ENCODE assay signal across 20 cellular contexts in the genomic region with DNA sequence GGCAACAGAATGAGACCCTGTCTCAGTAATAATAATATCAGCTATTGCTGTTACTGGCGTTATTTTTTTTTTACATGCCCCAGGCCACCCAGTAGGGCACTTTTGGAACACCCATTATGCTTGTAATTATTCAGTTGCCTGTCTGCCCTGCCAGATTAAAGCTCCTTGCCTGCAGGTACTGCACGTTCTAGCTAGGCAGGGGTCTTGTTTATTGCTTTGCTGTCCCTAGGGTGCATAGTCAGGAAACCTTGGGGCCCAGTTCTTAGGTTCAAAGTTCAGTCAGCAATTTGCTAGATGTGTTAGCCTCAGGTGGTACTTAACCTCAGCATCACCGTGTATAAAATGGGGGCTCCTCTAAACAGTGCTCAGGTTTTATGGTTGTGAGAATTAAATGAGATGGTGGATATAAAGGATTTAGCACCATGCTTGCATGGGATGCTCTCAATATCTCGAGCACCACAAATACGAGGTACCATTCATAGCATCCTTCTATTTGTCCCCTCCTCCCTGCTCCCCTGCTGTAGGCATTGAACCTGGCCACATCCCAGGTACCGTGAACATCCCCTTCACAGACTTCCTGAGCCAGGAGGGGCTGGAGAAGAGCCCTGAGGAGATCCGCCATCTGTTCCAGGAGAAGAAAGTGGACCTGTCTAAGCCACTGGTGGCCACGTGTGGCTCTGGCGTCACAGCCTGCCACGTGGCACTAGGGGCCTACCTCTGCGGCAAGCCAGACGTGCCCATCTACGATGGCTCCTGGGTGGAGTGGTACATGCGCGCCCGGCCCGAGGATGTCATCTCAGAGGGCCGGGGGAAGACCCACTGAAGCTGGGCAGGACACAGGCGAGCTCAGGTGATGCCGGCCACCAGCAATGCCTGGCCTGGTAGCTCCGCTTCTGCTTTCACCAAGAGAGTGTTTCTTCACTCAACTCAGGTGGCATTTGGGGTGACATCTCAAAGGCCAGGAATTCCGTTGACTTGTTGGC. TPM values are rescaled to one million over a fixed set of nuclear protein-coding genes. Genes with fewer than 3 reads are reported as not detected.
DNase-seq lines count a peak whose midpoint lies in the region; ATAC-seq, FAIRE-seq and TF ChIP-seq lines count a peak whose summit lies in the region.
"Had no signal": no experiment of that assay in that cellular context is flagged by ENCODE, and none has a peak within 500 bp of the region (broad histone marks: within the 10 kb centered on the region; RNA-seq: fewer than 3 reads in every experiment).

No MANE protein-coding gene starts in this region.

- DNase-seq in HepG2 (ENCODE audit: low spot score) (no peak), right lobe of liver (no peak), kidney (peak; percentile 59), osteoblast (ENCODE audit: insufficient read length, low spot score, missing footprints) (peak; percentile 38), hypothalamus (lab: John Stamatoyannopoulos, UW) (no peak), ecto neural progenitor cell (ENCODE audit: low spot score) (no peak), NAMALWA (ENCODE audit: low spot score) (no peak)
- DNase-seq: AML-193; Caco-2; CD4-positive, alpha-beta T cell; HCEC 1CT had no signal

- TF ChIP-seq POLR2A in HepG2 (IDR thresholded peaks at IDR 0.05; ENCODE audit: insufficient read depth in 1 of 2, low read depth in 2 of 2, low read length in 2 of 2) (no peak), right lobe of liver (IDR thresholded peaks at IDR 0.05) (no peak)

- ATAC-seq in HepG2 (no peak), right lobe of liver (no peak)
- ATAC-seq: A549, GM23338 had no signal

- WGBS in HepG2 (ENCODE audit: low lambda C conversion rate): 92% methylated on average over 16 of the region's 22 CpGs
- 75% methylated on average over 6 of the region's 22 CpGs for WGBS in right lobe of liver (ENCODE audit: insufficient coverage, low coverage, low lambda C conversion rate, missing lambda C conversion rate)

- FAIRE-seq in HepG2 (lab: Jason Lieb, UNC) (no peak), kidney (lab: Jason Lieb, UNC) (no peak)
- FAIRE-seq: A549, D721Med, G401.6, GM12891, H54, HTR-8/SVneo had no signal

- TF ChIP-seq EP300 in HepG2 (IDR thresholded peaks at IDR 0.05; ENCODE audit: low read depth in 2 of 2, low read length in 2 of 2): no peak
- no peak for TF ChIP-seq EP300 in HepG2 (CRISPR knock-in tag; IDR thresholded peaks at IDR 0.05; ENCODE audit: borderline replicate concordance)

- CTCF ChIA-PET in HepG2 (lab: Yijun Ruan, JAX; ENCODE audit: low intra/inter-chr PET ratio, low total read pairs): no interaction called here

- H4K20me1 ChIP-seq in HepG2 (ENCODE audit: insufficient read depth, low read length) (no peaks in the 10 kb centered on the region), osteoblast (ENCODE audit: insufficient read depth, low read length) (peaks cover 3% of the 10 kb centered on the region)

- peaks cover 13 to 41% of the 10 kb centered on the region in 2 experiments for H3K36me3 ChIP-seq in HepG2 (replicated peaks in 1 of 2; ENCODE audit: control insufficient read depth in 1 of 2, insufficient read depth in 2 of 2, low read length in 2 of 2)
- H3K36me3 ChIP-seq in right lobe of liver: peaks cover 0 to 43% (median 21%) of the 10 kb centered on the region in 4 donors
- peaks cover 2 to 15% of the 10 kb centered on the region in 2 donors for H3K36me3 ChIP-seq in kidney (ENCODE audit: control insufficient read depth in 1 of 2, insufficient read depth in 2 of 2, low read length in 2 of 2)
- peaks cover 24% of the 10 kb centered on the region for H3K36me3 ChIP-seq in osteoblast (ENCODE audit: insufficient read depth, low read length)

- H3K4me3 ChIP-seq in HepG2 (replicated peaks in 1 of 3; ENCODE audit: insufficient read depth in 1 of 3, low read depth in 2 of 3, low read length in 3 of 3) (0 out of 6 replicates have a peak overlapping the region, but pooled peaks of 1 of the 3 experiments have one; percentile 0), right lobe of liver (no peak overlapping the region), kidney (ENCODE audit: low read length in 2 of 2) (no peak overlapping the region), osteoblast (ENCODE audit: insufficient read depth, low read length) (no peak overlapping the region)
- H3K4me3 ChIP-seq: A549, GM23338 had no signal

- H3K9me3 ChIP-seq in HepG2 (ENCODE audit: low read length) (no peaks in the 10 kb centered on the region), right lobe of liver (no peaks in the 10 kb centered on the region), kidney (ENCODE audit: control insufficient read depth in 1 of 2, low read length in 2 of 2) (no peaks in the 10 kb centered on the region), osteoblast (ENCODE audit: low read depth, low read length) (no peaks in the 10 kb centered on the region)
- H3K9me3 ChIP-seq: A549, Caco-2 had no signal

- no peak overlapping the region for H3K9ac ChIP-seq in HepG2 (ENCODE audit: insufficient read depth, low read depth, low read length)
- H3K9ac ChIP-seq in kidney (ENCODE audit: low read length in 2 of 2): no peak overlapping the region

- H3K4me1 ChIP-seq in HepG2 (ENCODE audit: insufficient read depth, low read length) (peaks cover 95% of the 10 kb centered on the region), right lobe of liver (peaks cover 0 to 79% (median 30%) of the 10 kb centered on the region in 4 donors), kidney (ENCODE audit: control insufficient read depth in 1 of 2, insufficient read depth in 1 of 2, low read depth in 1 of 2, low read length in 2 of 2) (peaks cover 10 to 28% of the 10 kb centered on the region in 2 donors), osteoblast (ENCODE audit: insufficient read depth, low read length) (peaks cover 7% of the 10 kb centered on the region)

- POLR2A ChIA-PET in HepG2 (lab: Yijun Ruan, JAX): interaction anchor here (1.5 to 13.3 kb wide), 3 partner anchors 10 to 499 kb away, joined by 3 to 383 read pairs (median 227); partner anchors contain the start of genes EIF3D, MPST and TST

- no TSS peak for BruUV-seq in HepG2 (replicated peaks; lab: Mats Ljungman, UMichigan)

- in situ Hi-C loops in HepG2 (cut with HindIII; ENCODE audit: extremely low pct_ligation_motif_present, low pct_unique_long_range_greater_than_20kb): no loop called here

- intact Hi-C loops in HepG2 (cut with micrococcal nuclease; ENCODE audit: unreplicated experiment) (no loop called here), right lobe of liver (cut with DNase I) (no loop called here), kidney (cut with DNase I) (no loop called here)

- TF ChIP-seq CTCF in HepG2 (CRISPR knock-in tag; IDR thresholded peaks at IDR 0.05): no peak
- TF ChIP-seq CTCF in right lobe of liver (IDR thresholded peaks at IDR 0.05): no peak
- TF ChIP-seq CTCF in kidney (IDR thresholded peaks at IDR 0.05; ENCODE audit: borderline replicate concordance, extremely low read depth, insufficient read depth): no peak
- no peak for TF ChIP-seq CTCF in osteoblast (IDR thresholded peaks at IDR 0.05; ENCODE audit: extremely low read depth, low read depth, low read length)

- H3K79me2 ChIP-seq in HepG2 (ENCODE audit: insufficient read depth, low read length) (peaks cover 11% of the 10 kb centered on the region), osteoblast (ENCODE audit: insufficient read depth, low read length) (no peaks in the 10 kb centered on the region)

- TF ChIP-seq RAD21 in HepG2 (CRISPR knock-in tag; IDR thresholded peaks at IDR 0.05): no peak

- H2AFZ ChIP-seq in HepG2 (ENCODE audit: low read length) (no peak overlapping the region), osteoblast (ENCODE audit: low read length) (no peak overlapping the region)
- H2AFZ ChIP-seq: GM23338 had no signal

- H3K4me2 ChIP-seq in HepG2 (ENCODE audit: low read depth, low read length): no peak overlapping the region
- H3K4me2 ChIP-seq in osteoblast (ENCODE audit: insufficient read depth, low read length): no peak overlapping the region
- H3K4me2 ChIP-seq: A549, GM23338 had no signal

- peak overlapping the region; percentile 99 for H3K27ac ChIP-seq in HepG2 (ENCODE audit: extremely low read length, insufficient read depth, low read length)
- H3K27ac ChIP-seq in right lobe of liver: no peak overlapping the region
- H3K27ac ChIP-seq in kidney (ENCODE audit: low read depth in 2 of 2, low read length in 2 of 2): no peak overlapping the region
- H3K27ac ChIP-seq in osteoblast (ENCODE audit: low read depth, low read length): no peak overlapping the region
- H3K27ac ChIP-seq: 22Rv1, C4-2B had no signal

- H3K27me3 ChIP-seq in HepG2 (ENCODE audit: control insufficient read depth in 1 of 2, insufficient read depth in 2 of 2, low read length in 2 of 2): no peaks in the 10 kb centered on the region
- H3K27me3 ChIP-seq in right lobe of liver: no peaks in the 10 kb centered on the region
- no peaks in the 10 kb centered on the region for H3K27me3 ChIP-seq in osteoblast (ENCODE audit: insufficient read depth, low read length)

RNA-seq across cellular contexts. Expression of gene MPST, which starts 9.4 kb away (rescaled TPM):
- total RNA-seq in HepG2 (2016; rRNA removed; fragmentation: Illumina TruSeq; extraction: Trizol) (94.8 and 133 TPM in 2 replicates), right lobe of liver (100 to 1,000 TPM; 153 to 301 (median 214) TPM), kidney (44.4 TPM), osteoblast (82.5 and 91.6 TPM in 2 replicates)
- total RNA-seq in HepG2 (2016; cell fraction: cytosol; rRNA removed; fragmentation: Illumina TruSeq; extraction: Trizol; ENCODE audit: low read depth): 214 and 241 TPM in 2 replicates
- 83.9 and 129 TPM in 2 replicates for total RNA-seq in HepG2 (2016; cell fraction: insoluble cytoplasmic fraction; rRNA removed; fragmentation: Illumina TruSeq; extraction: Trizol)
- total RNA-seq in HepG2 (2016; cell fraction: membrane; rRNA removed; fragmentation: Illumina TruSeq; extraction: Trizol): 236 and 281 TPM in 2 replicates
- total RNA-seq in HepG2 (2016; cell fraction: nucleus; rRNA removed; fragmentation: Illumina TruSeq; extraction: Trizol): 43.0 and 55.9 TPM in 2 replicates
- polyA plus RNA-seq in HepG2 (2011; rRNA removed) (141 and 191 TPM in 2 replicates), kidney (ENCODE audit: insufficient read depth, low read depth, low replicate concordance) (167 TPM)
- polyA plus RNA-seq in HepG2 (2011; cell fraction: cytosol; rRNA removed): 159 and 302 TPM in 2 replicates
- polyA plus RNA-seq in HepG2 (2011; cell fraction: nucleus; rRNA removed): 297 and 319 TPM in 2 replicates
- 112 and 147 TPM in 2 replicates for polyA plus RNA-seq in HepG2 (2012)
- 221 and 245 TPM in 2 replicates for polyA plus RNA-seq in HepG2 (2016; cell fraction: cytosol; fragmentation: Illumina TruSeq; extraction: Trizol; ENCODE audit: low read depth)
- polyA plus RNA-seq in HepG2 (2016; cell fraction: insoluble cytoplasmic fraction; fragmentation: Illumina TruSeq; extraction: Trizol; ENCODE audit: low read depth): 107 and 116 TPM in 2 replicates
- 209 and 227 TPM in 2 replicates for polyA plus RNA-seq in HepG2 (2016; cell fraction: membrane; fragmentation: Illumina TruSeq; extraction: Trizol; ENCODE audit: low read depth)
- polyA plus RNA-seq in HepG2 (2016; cell fraction: nucleus; fragmentation: Illumina TruSeq; extraction: Trizol; ENCODE audit: insufficient read depth, low read depth): 107 and 117 TPM in 2 replicates
- 17.7 and 144 TPM in 2 replicates for polyA minus RNA-seq in HepG2 (2011; rRNA and poly(A)+ RNA removed; ENCODE audit: low replicate concordance)
- polyA minus RNA-seq in HepG2 (2011; cell fraction: cytosol; rRNA and poly(A)+ RNA removed): 94.1 and 104 TPM in 2 replicates
- polyA minus RNA-seq in HepG2 (2011; cell fraction: nucleus; rRNA and poly(A)+ RNA removed): 39.0 and 46.2 TPM in 2 replicates

RNA-seq across cellular contexts. Expression of gene TST, which starts 9.7 kb away (rescaled TPM):
- total RNA-seq in HepG2 (2016; rRNA removed; fragmentation: Illumina TruSeq; extraction: Trizol) (44.1 and 44.6 TPM in 2 replicates), right lobe of liver (100 to 1,000 TPM; 223 to 355 (median 321) TPM), kidney (48.7 TPM), osteoblast (53.6 and 63.3 TPM in 2 replicates)
- 13.7 and 15.5 TPM in 2 replicates for total RNA-seq in HepG2 (2016; cell fraction: cytosol; rRNA removed; fragmentation: Illumina TruSeq; extraction: Trizol; ENCODE audit: low read depth)
- total RNA-seq in HepG2 (2016; cell fraction: insoluble cytoplasmic fraction; rRNA removed; fragmentation: Illumina TruSeq; extraction: Trizol): 40.1 and 44.0 TPM in 2 replicates
- 17.1 and 24.3 TPM in 2 replicates for total RNA-seq in HepG2 (2016; cell fraction: membrane; rRNA removed; fragmentation: Illumina TruSeq; extraction: Trizol)
- total RNA-seq in HepG2 (2016; cell fraction: nucleus; rRNA removed; fragmentation: Illumina TruSeq; extraction: Trizol): 22.6 and 23.7 TPM in 2 replicates
- polyA plus RNA-seq in HepG2 (2011; rRNA removed) (63.6 and 86.4 TPM in 2 replicates), kidney (ENCODE audit: insufficient read depth, low read depth, low replicate concordance) (283 TPM)
- 76.5 and 98.4 TPM in 2 replicates for polyA plus RNA-seq in HepG2 (2011; cell fraction: cytosol; rRNA removed)
- polyA plus RNA-seq in HepG2 (2011; cell fraction: nucleus; rRNA removed): 54.5 and 63.2 TPM in 2 replicates
- polyA plus RNA-seq in HepG2 (2012): 53.9 and 67.5 TPM in 2 replicates
- 13.5 and 13.9 TPM in 2 replicates for polyA plus RNA-seq in HepG2 (2016; cell fraction: cytosol; fragmentation: Illumina TruSeq; extraction: Trizol; ENCODE audit: low read depth)
- polyA plus RNA-seq in HepG2 (2016; cell fraction: insoluble cytoplasmic fraction; fragmentation: Illumina TruSeq; extraction: Trizol; ENCODE audit: low read depth): 41.1 and 43.9 TPM in 2 replicates
- 14.3 and 18.2 TPM in 2 replicates for polyA plus RNA-seq in HepG2 (2016; cell fraction: membrane; fragmentation: Illumina TruSeq; extraction: Trizol; ENCODE audit: low read depth)
- polyA plus RNA-seq in HepG2 (2016; cell fraction: nucleus; fragmentation: Illumina TruSeq; extraction: Trizol; ENCODE audit: insufficient read depth, low read depth): 31.5 and 36.8 TPM in 2 replicates
- polyA minus RNA-seq in HepG2 (2011; rRNA and poly(A)+ RNA removed; ENCODE audit: low replicate concordance): 30.9 and 77.7 TPM in 2 replicates
- 20.6 and 23.0 TPM in 2 replicates for polyA minus RNA-seq in HepG2 (2011; cell fraction: cytosol; rRNA and poly(A)+ RNA removed)
- polyA minus RNA-seq in HepG2 (2011; cell fraction: nucleus; rRNA and poly(A)+ RNA removed): 24.1 and 24.4 TPM in 2 replicates
- total RNA-seq: CD4-positive, alpha-beta T cell had no signal

RNA-seq across cellular contexts. Expression of gene KCTD17, which starts 22.6 kb away (rescaled TPM):
- total RNA-seq in HepG2 (2016; rRNA removed; fragmentation: Illumina TruSeq; extraction: Trizol) (4.5 and 5.3 TPM in 2 replicates), right lobe of liver (1 to 10 TPM; 2.0 to 9.7 (median 4.4) TPM), kidney (13.9 TPM), osteoblast (22.7 and 25.0 TPM in 2 replicates)
- 2.1 and 2.4 TPM in 2 replicates for total RNA-seq in HepG2 (2016; cell fraction: cytosol; rRNA removed; fragmentation: Illumina TruSeq; extraction: Trizol; ENCODE audit: low read depth)
- 3.3 and 4.9 TPM in 2 replicates for total RNA-seq in HepG2 (2016; cell fraction: insoluble cytoplasmic fraction; rRNA removed; fragmentation: Illumina TruSeq; extraction: Trizol)
- total RNA-seq in HepG2 (2016; cell fraction: membrane; rRNA removed; fragmentation: Illumina TruSeq; extraction: Trizol): 3.7 and 3.8 TPM in 2 replicates
- 2.9 and 4.4 TPM in 2 replicates for total RNA-seq in HepG2 (2016; cell fraction: nucleus; rRNA removed; fragmentation: Illumina TruSeq; extraction: Trizol)
- polyA plus RNA-seq in HepG2 (2011; rRNA removed) (11.7 and 17.4 TPM in 2 replicates), kidney (ENCODE audit: insufficient read depth, low read depth, low replicate concordance) (9.6 TPM)
- 11.0 and 11.5 TPM in 2 replicates for polyA plus RNA-seq in HepG2 (2011; cell fraction: cytosol; rRNA removed)
- 52.2 and 53.1 TPM in 2 replicates for polyA plus RNA-seq in HepG2 (2011; cell fraction: nucleus; rRNA removed)
- polyA plus RNA-seq in HepG2 (2012): 5.3 and 11.6 TPM in 2 replicates
- 2.5 and 3.1 TPM in 2 replicates for polyA plus RNA-seq in HepG2 (2016; cell fraction: cytosol; fragmentation: Illumina TruSeq; extraction: Trizol; ENCODE audit: low read depth)
- 4.6 and 5.0 TPM in 2 replicates for polyA plus RNA-seq in HepG2 (2016; cell fraction: insoluble cytoplasmic fraction; fragmentation: Illumina TruSeq; extraction: Trizol; ENCODE audit: low read depth)
- 2.8 and 4.0 TPM in 2 replicates for polyA plus RNA-seq in HepG2 (2016; cell fraction: membrane; fragmentation: Illumina TruSeq; extraction: Trizol; ENCODE audit: low read depth)
- polyA plus RNA-seq in HepG2 (2016; cell fraction: nucleus; fragmentation: Illumina TruSeq; extraction: Trizol; ENCODE audit: insufficient read depth, low read depth): 5.0 and 5.9 TPM in 2 replicates
- polyA minus RNA-seq in HepG2 (2011; rRNA and poly(A)+ RNA removed; ENCODE audit: low replicate concordance): 0.28 and 24.0 TPM in 2 replicates
- 4.6 and 5.1 TPM in 2 replicates for polyA minus RNA-seq in HepG2 (2011; cell fraction: cytosol; rRNA and poly(A)+ RNA removed)
- polyA minus RNA-seq in HepG2 (2011; cell fraction: nucleus; rRNA and poly(A)+ RNA removed): 6.8 and 7.3 TPM in 2 replicates

Comparison
In these comparisons a context has a peak if more than half of its experiments do, and no peak if none do; other contexts are left out.
1. DNase-seq: peak in kidney (single experiment) and osteoblast (single experiment); none in HepG2 (single experiment), right lobe of liver (0 of 3), hypothalamus (0 of 51), ecto neural progenitor cell (single experiment) and NAMALWA (single experiment).